26 cellular contexts compared by ENCODE assay signal in genomic region chr3:99731499-99731898, GRCh38.
DNase-seq lines count a peak whose midpoint lies in the region; ATAC-seq, FAIRE-seq and TF ChIP-seq lines count a peak whose summit lies in the region.
"Had no signal": no experiment of that assay in that cellular context is flagged by ENCODE, and none has a peak within 500 bp of the region (broad histone marks: within the 10 kb centered on the region; RNA-seq: fewer than 3 reads in every experiment).

No MANE protein-coding gene starts in this region.

- H3K4me3 Mint-ChIP-seq in endothelial cell (ENCODE audit: unreplicated experiment): no peak overlapping the region
- H3K4me3 Mint-ChIP-seq: CD4-positive, CD25-positive, alpha-beta regulatory T cell had no signal

- H3K27me3 ChIP-seq in GM12878 (replicated peaks in 1 of 2; ENCODE audit: control insufficient read depth in 2 of 2, insufficient read depth in 2 of 2, low read length in 1 of 2) (no peaks in the 10 kb centered on the region), spleen (replicated peaks in 1 of 7) (no peaks in the 10 kb centered on the region)

- H3K27ac Mint-ChIP-seq in endothelial cell (ENCODE audit: unreplicated experiment): no peak overlapping the region
- H3K27ac Mint-ChIP-seq: CD4-positive, CD25-positive, alpha-beta regulatory T cell had no signal

- TF ChIP-seq POLR2A in GM12878 (IDR thresholded peaks at IDR 0.05; ENCODE audit: low read depth, low read length): no peak
- no peak for TF ChIP-seq POLR2A in spleen (IDR thresholded peaks at IDR 0.05)

- RAD21 ChIA-PET in GM12878 (lab: Charles Lee; ENCODE audit: unreplicated experiment): no interaction called here

- no peak overlapping the region for H2AFZ ChIP-seq in GM12878 (ENCODE audit: control insufficient read depth, low read depth, low read length)

- H3K27ac ChIP-seq in GM12878 (ENCODE audit: control insufficient read depth, insufficient read depth) (no peak overlapping the region), spleen (no peak overlapping the region)
- H3K27ac ChIP-seq: A549, RWPE1 had no signal

- H3K4me1 Mint-ChIP-seq in endothelial cell (ENCODE audit: unreplicated experiment): peaks cover 7% of the 10 kb centered on the region
- H3K4me1 Mint-ChIP-seq: CD4-positive, CD25-positive, alpha-beta regulatory T cell had no signal

- TF ChIP-seq CTCF in GM12878 (IDR thresholded peaks at IDR 0.05 in 2 of 3, conservative IDR thresholded peaks at IDR 0.05 in 1 of 3; ENCODE audit: control insufficient read depth in 2 of 3, extremely low read depth in 1 of 3, insufficient read depth in 1 of 3, low read depth in 3 of 3, low read length in 3 of 3): no peak
- no peak for TF ChIP-seq CTCF in spleen (IDR thresholded peaks at IDR 0.05 in 8 of 11, conservative IDR thresholded peaks at IDR 0.05 in 3 of 11)
- no peak for TF ChIP-seq CTCF in endothelial cell (IDR thresholded peaks at IDR 0.05; ENCODE audit: unreplicated experiment)

- no peaks in the 10 kb centered on the region for H4K20me1 ChIP-seq in GM12878 (ENCODE audit: control insufficient read depth, insufficient read depth)

- 0% methylated on average over 1 of the region's 1 CpG for WGBS in GM12878 (ENCODE audit: insufficient coverage, insufficient replicate concordance, low lambda C conversion rate, missing lambda C conversion rate)
- WGBS in spleen, 5 donors: 60 to 79% (median 68%) methylated on average over 1 of the region's 1 CpG

- in situ Hi-C loops in GM12878 (cut with MboI): no loop called here

- FAIRE-seq in GM12878 (lab: Jason Lieb, UNC): no peak
- FAIRE-seq: A549, GM12891, H1 had no signal

- no peak for TF ChIP-seq RAD21 in GM12878 (IDR thresholded peaks at IDR 0.05; ENCODE audit: insufficient read depth, low read depth, low read length)

- POLR2A ChIA-PET in GM12878 (lab: Charles Lee): no interaction called here

- DNase-seq in GM12878 (ENCODE audit: low read depth, low spot score) (no peak), AG08396 (ENCODE audit: low spot score) (no peak), spleen (no peak), endothelial cell (ENCODE audit: low spot score) (no peak)
- no peak for DNase-seq in activated naive CD4-positive, alpha-beta T cell treated with anti-CD3 and anti-CD28 coated beads, Interleukin-2, amount 50 U/mL, for 16 hours
- DNase-seq: CD4-positive, CD25-positive, alpha-beta regulatory T cell; COR-L47; DMS79 treated with DMSO at 0.1 percent for 48 hours; Karpas-422; NCI-H1092; NCI-H1436; NCI-H2029; NCI-H2227 treated with DMSO at 0.1 percent for 48 hours; NCI-H510A treated with DMSO at 0.1 percent for 48 hours; NCI-H748 treated with DMSO at 0.1 percent for 48 hours; NK-92 treated with Interleukin-12 subunit alpha and Interleukin-12 subunit beta, amount 100 ng/mL, for 24 hours; SIG-M5; SK-N-SH had no signal

- intact Hi-C loops in GM12878 (cut with micrococcal nuclease; ENCODE audit: unreplicated experiment): no loop called here
- intact Hi-C loops in spleen (cut with DNase I; ENCODE audit: low total_unique reads): no loop called here

- ATAC-seq in GM18511 (IDR thresholded peaks at IDR 0.05; ENCODE audit: unreplicated experiment) (peak; percentile 66), GM21381 (IDR thresholded peaks at IDR 0.05; ENCODE audit: unreplicated experiment) (peak; percentile 52), HG02981 (IDR thresholded peaks at IDR 0.05; ENCODE audit: unreplicated experiment) (peak; percentile 54), GM12878 (peak; percentile 59)
- ATAC-seq: A549, HCT116 had no signal

- CTCF ChIA-PET in GM12878 (lab: Yijun Ruan, JAX): no interaction called here

- no peak overlapping the region for H3K4me2 ChIP-seq in GM12878 (ENCODE audit: control insufficient read depth, insufficient read depth)
- H3K4me2 ChIP-seq: A549, SK-N-SH had no signal

- H3K4me3 ChIP-seq in GM12878 (no peak overlapping the region), spleen (no peak overlapping the region)
- H3K4me3 ChIP-seq: A549 had no signal

- H3K9me3 ChIP-seq in GM12878 (replicated peaks; ENCODE audit: control insufficient read depth, insufficient read depth, low read length): no peaks in the 10 kb centered on the region
- H3K9me3 ChIP-seq in spleen: peaks cover 0 to 3% (median 0%) of the 10 kb centered on the region in 8 donors
- H3K9me3 ChIP-seq: A549, SK-N-SH had no signal

- no peak overlapping the region for H3K9ac ChIP-seq in GM12878 (ENCODE audit: control insufficient read depth, insufficient read depth, low read length)
- H3K9ac ChIP-seq: SK-N-SH had no signal

- SMC1A ChIA-PET in GM12878 (lab: Charles Lee; ENCODE audit: uncharacterized antibody, unreplicated experiment): interaction anchor here (0.7 kb wide), 1 partner anchor 248 kb away, joined by 3 read pairs; no protein-coding TSS in a partner anchor

- H3K36me3 ChIP-seq in GM12878 (ENCODE audit: control insufficient read depth in 2 of 2, insufficient read depth in 2 of 2, low read length in 1 of 2) (no peaks in the 10 kb centered on the region), spleen (no peaks in the 10 kb centered on the region)

- no peak for TF ChIP-seq EP300 in GM12878 (IDR thresholded peaks at IDR 0.05; ENCODE audit: borderline replicate concordance in 1 of 2, control insufficient read depth in 1 of 2, low read depth in 2 of 2, low read length in 2 of 2)

- BruUV-seq in GM12878 (replicated peaks; lab: Mats Ljungman, UMichigan): no TSS peak

- no peaks in the 10 kb centered on the region for H3K27me3 Mint-ChIP-seq in endothelial cell (ENCODE audit: unreplicated experiment)

- no peaks in the 10 kb centered on the region for H3K79me2 ChIP-seq in GM12878 (ENCODE audit: control insufficient read depth, insufficient read depth, low read length)

- no peaks in the 10 kb centered on the region for H3K9me3 Mint-ChIP-seq in endothelial cell (ENCODE audit: unreplicated experiment)

- H3K36me3 Mint-ChIP-seq in endothelial cell (ENCODE audit: low read depth, unreplicated experiment): no peaks in the 10 kb centered on the region
- H3K36me3 Mint-ChIP-seq: CD4-positive, CD25-positive, alpha-beta regulatory T cell had no signal

- H3K4me1 ChIP-seq in GM12878 (ENCODE audit: control insufficient read depth, insufficient read depth, low read length) (no peaks in the 10 kb centered on the region), spleen (no peaks in the 10 kb centered on the region)
- H3K4me1 ChIP-seq: A549 had no signal

TF ChIP-seq in GM12878, 131 proteins besides CTCF, POLR2A, EP300 and RAD21 (continues in another document):
- TF ChIP-seq CUX1 (IDR thresholded peaks at IDR 0.05; ENCODE audit: insufficient replicate concordance, low read depth, low read length) (no peak), POLR2AphosphoS5 (IDR thresholded peaks at IDR 0.05; ENCODE audit: low read length) (no peak), KDM1A (IDR thresholded peaks at IDR 0.05; ENCODE audit: borderline replicate concordance) (no peak), POU2F2 (IDR thresholded peaks at IDR 0.05; ENCODE audit: borderline replicate concordance, low read depth, low read length) (no peak), SMAD1 (IDR thresholded peaks at IDR 0.05; ENCODE audit: low read depth, partially characterized antibody) (no peak), EGR1 (IDR thresholded peaks at IDR 0.05; ENCODE audit: borderline replicate concordance in 1 of 2, low read depth in 2 of 2, low read length in 2 of 2) (no peak), NFXL1 (IDR thresholded peaks at IDR 0.05; ENCODE audit: borderline replicate concordance) (no peak), CHD1 (IDR thresholded peaks at IDR 0.05; ENCODE audit: low read depth, low read length) (no peak), ZNF384 (IDR thresholded peaks at IDR 0.05; ENCODE audit: borderline replicate concordance, low read depth, low read length) (no peak), ZNF207 (IDR thresholded peaks at IDR 0.05; ENCODE audit: borderline replicate concordance) (no peak), IKZF1 (conservative IDR thresholded peaks at IDR 0.05) (no peak)
- TF ChIP-seq, protein P1, sequence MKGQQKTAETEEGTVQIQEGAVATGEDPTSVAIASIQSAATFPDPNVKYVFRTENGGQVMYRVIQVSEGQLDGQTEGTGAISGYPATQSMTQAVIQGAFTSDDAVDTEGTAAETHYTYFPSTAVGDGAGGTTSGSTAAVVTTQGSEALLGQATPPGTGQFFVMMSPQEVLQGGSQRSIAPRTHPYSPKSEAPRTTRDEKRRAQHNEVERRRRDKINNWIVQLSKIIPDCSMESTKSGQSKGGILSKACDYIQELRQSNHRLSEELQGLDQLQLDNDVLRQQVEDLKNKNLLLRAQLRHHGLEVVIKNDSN (IDR thresholded peaks at IDR 0.05; ENCODE audit: borderline replicate concordance, extremely low read length, insufficient read depth, low read depth, low read length): no peak
